16 cellular contexts compared by ENCODE assay signal in the genomic region with DNA sequence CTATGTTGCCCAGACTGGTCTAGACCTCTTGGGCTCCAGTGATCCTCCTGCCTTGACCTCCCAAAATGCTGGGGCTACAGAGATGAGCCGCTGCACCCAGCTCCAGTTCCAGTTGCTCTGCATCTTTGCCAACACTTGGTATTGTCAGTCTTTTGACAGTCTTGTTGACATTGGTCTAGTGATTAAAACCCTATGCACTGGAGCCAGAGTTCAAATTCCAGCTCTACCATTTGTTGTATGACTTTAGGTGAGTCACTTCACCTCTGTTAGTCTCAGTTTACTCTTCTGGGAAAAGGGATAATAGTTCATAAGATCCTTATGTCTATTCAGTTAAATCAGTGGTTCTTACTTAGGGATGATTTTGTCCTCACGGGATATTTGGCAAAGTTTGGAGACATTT.
"Had no signal": no experiment of that assay in that cellular context is flagged by ENCODE, and none has a peak within 500 bp of the region (broad histone marks: within the 10 kb centered on the region; RNA-seq: fewer than 3 reads in every experiment).

No MANE protein-coding gene starts in this region.

- DNase-seq: activated CD4-positive, alpha-beta T cell treated with anti-CD3 and anti-CD28 coated beads, Interleukin-2, amount 50 U/mL, for 1 hour; activated naive CD4-positive, alpha-beta T cell treated with anti-CD3 and anti-CD28 coated beads, Interleukin-2, amount 10 ng/mL, durations not matched to agents 7 days and 5 days; gastrocnemius medialis; stimulated activated CD4-positive, alpha-beta T cell treated with anti-CD3 and anti-CD28 coated beads, Interleukin-4, amount 100 ng/mL, for 24 hours; stimulated activated naive CD4-positive, alpha-beta T cell; substantia nigra; T-cell; T-helper 9 cell; upper lobe of left lung had no signal

- H3K4me3 ChIP-seq: ascending aorta, gastrocnemius medialis, upper lobe of left lung had no signal

- H3K36me3 Mint-ChIP-seq: activated naive CD4-positive, alpha-beta T cell treated with anti-CD3 and anti-CD28 coated beads, Interleukin-2, amount 10 ng/mL, durations not matched to agents 7 days and 5 days; T-cell had no signal

- H3K9ac ChIP-seq: parathyroid adenoma had no signal

- ATAC-seq: activated CD4-positive, CD25-positive, alpha-beta regulatory T cell treated with anti-CD3 and anti-CD28 coated beads, Interleukin-2, amount 50 U/mL, for 24 hours; gastrocnemius medialis; T-cell had no signal

- FAIRE-seq: bronchial epithelial cell, keratinocyte had no signal

- H3K9me3 Mint-ChIP-seq: activated naive CD4-positive, alpha-beta T cell treated with anti-CD3 and anti-CD28 coated beads, Interleukin-2, amount 10 ng/mL, durations not matched to agents 7 days and 5 days; activated T-helper 2 cell treated with anti-CD3 and anti-CD28 coated beads, Interferon-gamma antibody, Interleukin-2, Interleukin-4, amounts not matched to agents 10 μg/mL and 5 μg/mL and 100 μg/mL, durations not matched to agents 14 hours and 24 hours and 36 hours; T-cell had no signal

- H3K4me1 Mint-ChIP-seq: T-cell had no signal

- H3K36me3 ChIP-seq: ascending aorta, gastrocnemius medialis, upper lobe of left lung had no signal

- H3K79me2 ChIP-seq: parathyroid adenoma had no signal

- H3K4me1 ChIP-seq: ascending aorta, parathyroid adenoma, upper lobe of left lung had no signal

- H3K27me3 ChIP-seq: ascending aorta, gastrocnemius medialis, upper lobe of left lung had no signal

- H3K9me3 ChIP-seq: ascending aorta, gastrocnemius medialis, upper lobe of left lung had no signal

- H3K27ac ChIP-seq: ascending aorta, gastrocnemius medialis, skin epidermis, upper lobe of left lung had no signal

- H3K27ac Mint-ChIP-seq: activated naive CD4-positive, alpha-beta T cell treated with anti-CD3 and anti-CD28 coated beads, Interleukin-2, amount 10 ng/mL, durations not matched to agents 7 days and 5 days; activated T-helper 2 cell treated with anti-CD3 and anti-CD28 coated beads, Interferon-gamma antibody, Interleukin-2, Interleukin-4, amounts not matched to agents 10 μg/mL and 5 μg/mL and 100 μg/mL, durations not matched to agents 14 hours and 24 hours and 36 hours; T-cell had no signal

- H3K4me3 Mint-ChIP-seq: activated naive CD4-positive, alpha-beta T cell treated with anti-CD3 and anti-CD28 coated beads, Interleukin-2, amount 10 ng/mL, durations not matched to agents 7 days and 5 days; T-cell had no signal
